Comparison of ENCODE assay signal across 27 cellular contexts in the genomic region with DNA sequence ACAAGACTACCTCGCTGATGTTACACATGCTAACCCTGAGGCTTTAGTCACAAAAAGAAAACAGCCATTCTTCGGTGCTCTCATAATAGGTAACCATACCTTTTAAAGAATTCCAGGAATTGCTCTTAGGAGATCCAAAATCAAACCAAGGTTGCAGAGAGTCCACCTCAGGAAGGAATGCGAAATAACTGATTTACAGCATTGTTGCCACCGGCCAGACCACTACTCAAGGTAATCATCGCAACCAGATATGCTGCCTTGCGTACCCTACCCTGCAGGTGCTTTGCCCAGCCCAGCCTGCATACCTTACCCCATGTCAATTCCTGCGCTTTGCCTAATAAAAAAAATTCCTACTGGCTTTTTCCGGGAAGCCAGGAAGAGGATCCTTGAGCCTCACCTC. TPM values are rescaled to one million over a fixed set of nuclear protein-coding genes. Genes with fewer than 3 reads are reported as not detected.
DNase-seq lines count a peak whose midpoint lies in the region; ATAC-seq, FAIRE-seq and TF ChIP-seq lines count a peak whose summit lies in the region.
"Had no signal": no experiment of that assay in that cellular context is flagged by ENCODE, and none has a peak within 500 bp of the region (broad histone marks: within the 10 kb centered on the region; RNA-seq: fewer than 3 reads in every experiment).

No MANE protein-coding gene starts in this region.

- H4K20me1 ChIP-seq in GM23338 (replicated peaks; ENCODE audit: insufficient read depth): peaks cover 43% of the 10 kb centered on the region

- H3K18ac ChIP-seq in mesenchymal stem cell (ENCODE audit: low read depth in 1 of 2, low read length in 2 of 2): no peak overlapping the region

- H3K4ac ChIP-seq in mesenchymal stem cell (ENCODE audit: low read depth in 1 of 2, low read length in 2 of 2): no peak overlapping the region

- H3K9me3 Mint-ChIP-seq in CD4-positive, alpha-beta T cell: no peaks in the 10 kb centered on the region
- H3K9me3 Mint-ChIP-seq in GM23338: no peaks in the 10 kb centered on the region
- no peaks in the 10 kb centered on the region for H3K9me3 Mint-ChIP-seq in endodermal cell
- H3K9me3 Mint-ChIP-seq: activated B cell treated with CpG ODN at 0.5 μM for 24 hours; activated CD4-positive, alpha-beta memory T cell treated with anti-CD3 and anti-CD28 coated beads, Interleukin-2, amount 10 ng/mL, durations not matched to agents 7 days and 5 days; natural killer cell; stimulated activated naive B cell treated with anti-CD40 and anti-IgM and Interleukin-4, amounts not matched to agents 10 μg/mL and 1 μg/mL and 100 μg/mL, for 72 hours had no signal

- H3K27me3 Mint-ChIP-seq in CD4-positive, alpha-beta T cell: no peaks in the 10 kb centered on the region
- H3K27me3 Mint-ChIP-seq in GM23338 (ENCODE audit: insufficient read depth, low read depth, poor library complexity) (peaks cover 2% of the 10 kb centered on the region), endodermal cell (ENCODE audit: insufficient read depth) (no peaks in the 10 kb centered on the region)
- H3K27me3 Mint-ChIP-seq: activated B cell treated with CpG ODN at 0.5 μM for 24 hours; activated CD4-positive, alpha-beta memory T cell treated with anti-CD3 and anti-CD28 coated beads, Interleukin-2, amount 10 ng/mL, durations not matched to agents 7 days and 5 days; stimulated activated naive B cell treated with anti-CD40 and anti-IgM and Interleukin-4, amounts not matched to agents 10 μg/mL and 1 μg/mL and 100 μg/mL, for 72 hours had no signal

- peaks cover 100% of the 10 kb centered on the region for H3K79me2 ChIP-seq in GM23338 (replicated peaks; ENCODE audit: insufficient read depth)

- no peak for TF ChIP-seq CTCF in CD4-positive, alpha-beta T cell (IDR thresholded peaks at IDR 0.05)
- TF ChIP-seq CTCF in GM23338 (conservative IDR thresholded peaks at IDR 0.05; ENCODE audit: low read depth in 2 of 2) (no peak), endodermal cell (conservative IDR thresholded peaks at IDR 0.05) (no peak)

- no peak for FAIRE-seq in RCC 7860 (lab: Jason Lieb, UNC)

- intact Hi-C loops in CD4-positive, alpha-beta T cell (cut with DNase I, micrococcal nuclease): no loop called here

- peaks cover 73% of the 10 kb centered on the region for H3K36me3 Mint-ChIP-seq in CD4-positive, alpha-beta T cell (ENCODE audit: low read depth)
- H3K36me3 Mint-ChIP-seq in GM23338 (ENCODE audit: low read depth) (peaks cover 44% of the 10 kb centered on the region), endodermal cell (ENCODE audit: low read depth) (peaks cover 45% of the 10 kb centered on the region)

- H4K8ac ChIP-seq in mesenchymal stem cell (ENCODE audit: low read length): peak overlapping the region; percentile 35

- no peaks in the 10 kb centered on the region for H3K9me2 ChIP-seq in GM23338 (ENCODE audit: insufficient read depth)

- no peak overlapping the region for H3K14ac ChIP-seq in mesenchymal stem cell (ENCODE audit: low read length in 2 of 2)

- CTCF ChIA-PET in CD4-positive, alpha-beta T cell (lab: Charles Lee): no interaction called here

- ATAC-seq in CD4-positive, alpha-beta T cell (ENCODE audit: poor library complexity): no peak
- ATAC-seq in GM23338 (peak; percentile 89), HG03139 (IDR thresholded peaks at IDR 0.05; ENCODE audit: unreplicated experiment) (no peak), HG03520 (IDR thresholded peaks at IDR 0.05; ENCODE audit: unreplicated experiment) (no peak)
- ATAC-seq: gastroesophageal sphincter; left cardiac atrium; natural killer cell; stimulated activated naive B cell treated with anti-CD40 and anti-IgM and Interleukin-4, amounts not matched to agents 10 μg/mL and 1 μg/mL and 100 μg/mL, for 72 hours had no signal

- H2BK15ac ChIP-seq in mesenchymal stem cell (ENCODE audit: low read depth, poor library complexity, severe bottlenecking): no peak overlapping the region

- H3K4me1 ChIP-seq in GM23338 (ENCODE audit: insufficient read depth) (peaks cover 27% of the 10 kb centered on the region), endodermal cell (ENCODE audit: control insufficient read depth, insufficient read depth, low read length) (no peaks in the 10 kb centered on the region), mesenchymal stem cell (ENCODE audit: control insufficient read depth, insufficient read depth, low read depth, low read length) (peaks cover 2% of the 10 kb centered on the region)
- H3K4me1 ChIP-seq: colonic mucosa had no signal

- no peak overlapping the region for H2BK5ac ChIP-seq in mesenchymal stem cell (ENCODE audit: low read depth, low read length, poor library complexity, severe bottlenecking)

- H3K9ac ChIP-seq in endodermal cell (ENCODE audit: extremely low read depth, low read length, poor library complexity, severe bottlenecking) (no peak overlapping the region), mesenchymal stem cell (ENCODE audit: low read length) (no peak overlapping the region)

- peak overlapping the region; percentile 61 for H3K27ac Mint-ChIP-seq in CD4-positive, alpha-beta T cell
- no peak overlapping the region for H3K27ac Mint-ChIP-seq in GM23338
- H3K27ac Mint-ChIP-seq in endodermal cell: peak overlapping the region; percentile 58
- H3K27ac Mint-ChIP-seq: activated B cell treated with CpG ODN at 0.5 μM for 24 hours; activated CD4-positive, alpha-beta memory T cell treated with anti-CD3 and anti-CD28 coated beads, Interleukin-2, amount 10 ng/mL, durations not matched to agents 7 days and 5 days; stimulated activated naive B cell treated with anti-CD40 and anti-IgM and Interleukin-4, amounts not matched to agents 10 μg/mL and 1 μg/mL and 100 μg/mL, for 72 hours had no signal

- DNase-seq in CD4-positive, alpha-beta T cell: no peak
- DNase-seq in GM23338 (ENCODE audit: low spot score): peak; percentile 69
- DNase-seq in endodermal cell: peak; percentile 49
- no peak for DNase-seq in mesenchymal stem cell
- no peak for DNase-seq in RCC 7860 (ENCODE audit: low spot score)
- DNase-seq: activated B cell treated with CpG ODN at 0.5 μM for 24 hours; activated CD4-positive, alpha-beta memory T cell treated with anti-CD3 and anti-CD28 coated beads, Interleukin-2, amount 10 ng/mL, durations not matched to agents 7 days and 5 days; activated naive CD4-positive, alpha-beta T cell; amygdala; colonic mucosa; GF-D8; left cardiac atrium; midbrain; natural killer cell; NCI-H1048; NCI-H1694 treated with DMSO at 0.1 percent for 48 hours; NCI-H2171 treated with DMSO at 0.1 percent for 48 hours; NCI-H524 treated with DMSO at 0.1 percent for 48 hours; NK-92 treated with Interleukin-12 subunit alpha and Interleukin-12 subunit beta, amount 100 ng/mL, for 24 hours; SHP77 treated with DMSO at 0.1 percent for 48 hours; spleen; stimulated activated CD4-positive, alpha-beta T cell treated with anti-CD3 and anti-CD28 coated beads, Interleukin-4, amount 100 ng/mL, for 1 hour; stimulated activated naive B cell treated with anti-CD40 and anti-IgM and Interleukin-4, amounts not matched to agents 10 μg/mL and 1 μg/mL and 100 μg/mL, for 72 hours; SW 1271 had no signal

- H2AK5ac ChIP-seq in mesenchymal stem cell (ENCODE audit: low read length, severe bottlenecking): no peak overlapping the region

- no peak overlapping the region for H3K27ac ChIP-seq in CD4-positive, alpha-beta T cell (ENCODE audit: low read depth, low read length)
- H3K27ac ChIP-seq in GM23338 (ENCODE audit: low read depth) (0 out of 2 replicates have a peak overlapping the region, but pooled peaks have one; percentile 33), endodermal cell (ENCODE audit: low read depth, low read length) (no peak overlapping the region), mesenchymal stem cell (ENCODE audit: low read length, poor library complexity, severe bottlenecking) (no peak overlapping the region)
- H3K27ac ChIP-seq: colonic mucosa, gastroesophageal sphincter, spleen had no signal

- H3K4me2 ChIP-seq in GM23338 (peak overlapping the region; percentile 41; the same call in 1 of the 2 replicates), mesenchymal stem cell (ENCODE audit: low read length, poor library complexity, severe bottlenecking) (no peak overlapping the region)

- H3K4me3 ChIP-seq in GM23338: no peak overlapping the region
- H3K4me3 ChIP-seq in endodermal cell (ENCODE audit: low read length): no peak overlapping the region
- no peak overlapping the region for H3K4me3 ChIP-seq in mesenchymal stem cell (ENCODE audit: insufficient read depth in 1 of 2, low read depth in 1 of 2, low read length in 2 of 2)
- H3K4me3 ChIP-seq: colonic mucosa, gastroesophageal sphincter, spleen had no signal

- H3K4me1 Mint-ChIP-seq in CD4-positive, alpha-beta T cell (ENCODE audit: low read depth): peaks cover 83% of the 10 kb centered on the region
- H3K4me1 Mint-ChIP-seq in GM23338 (peaks cover 47% of the 10 kb centered on the region), endodermal cell (peaks cover 17% of the 10 kb centered on the region)

- H2AFZ ChIP-seq in GM23338 (no peak overlapping the region), mesenchymal stem cell (ENCODE audit: low read depth, low read length) (no peak overlapping the region)

- H3K36me3 ChIP-seq in GM23338 (ENCODE audit: insufficient read depth) (peaks cover 7% of the 10 kb centered on the region), endodermal cell (ENCODE audit: control insufficient read depth, insufficient read depth, low read length) (peaks cover 67% of the 10 kb centered on the region), mesenchymal stem cell (ENCODE audit: control insufficient read depth in 1 of 2, insufficient read depth in 2 of 2, low read depth in 1 of 2, low read length in 2 of 2) (peaks cover 4 to 44% of the 10 kb centered on the region in 2 experiments)
- H3K36me3 ChIP-seq: colonic mucosa had no signal

- no peaks in the 10 kb centered on the region for H3K27me3 ChIP-seq in CD4-positive, alpha-beta T cell (ENCODE audit: control insufficient read depth, insufficient read depth, low read length)
- H3K27me3 ChIP-seq in GM23338 (ENCODE audit: insufficient read depth) (no peaks in the 10 kb centered on the region), endodermal cell (ENCODE audit: control insufficient read depth, insufficient read depth, low read length, poor library complexity, severe bottlenecking) (no peaks in the 10 kb centered on the region), mesenchymal stem cell (ENCODE audit: control insufficient read depth in 1 of 2, insufficient read depth in 1 of 2, low read length in 2 of 2) (no peaks in the 10 kb centered on the region)
- H3K27me3 ChIP-seq: colonic mucosa, gastroesophageal sphincter, spleen had no signal

- H3K79me1 ChIP-seq in mesenchymal stem cell (replicated peaks; ENCODE audit: low read length, poor library complexity, severe bottlenecking): peaks cover 8% of the 10 kb centered on the region

- no peak overlapping the region for H4K91ac ChIP-seq in mesenchymal stem cell (ENCODE audit: low read length)

- no peak overlapping the region for H2BK12ac ChIP-seq in mesenchymal stem cell (ENCODE audit: low read length in 2 of 2)

- no peak overlapping the region for H2BK120ac ChIP-seq in mesenchymal stem cell (ENCODE audit: low read depth, low read length)

- H3K9me3 ChIP-seq in CD4-positive, alpha-beta T cell (ENCODE audit: control insufficient read depth, low read length): no peaks in the 10 kb centered on the region
- H3K9me3 ChIP-seq in endodermal cell (ENCODE audit: control insufficient read depth, low read length): no peaks in the 10 kb centered on the region
- H3K9me3 ChIP-seq in mesenchymal stem cell (ENCODE audit: control insufficient read depth, low read length): no peaks in the 10 kb centered on the region
- H3K9me3 ChIP-seq: colonic mucosa, gastroesophageal sphincter, spleen had no signal

- H3K4me3 Mint-ChIP-seq in CD4-positive, alpha-beta T cell: no peak overlapping the region
- H3K4me3 Mint-ChIP-seq in GM23338 (no peak overlapping the region; the same call in 2 of the 3 replicates), endodermal cell (no peak overlapping the region)
- H3K4me3 Mint-ChIP-seq: activated B cell treated with CpG ODN at 0.5 μM for 24 hours; activated CD4-positive, alpha-beta memory T cell treated with anti-CD3 and anti-CD28 coated beads, Interleukin-2, amount 10 ng/mL, durations not matched to agents 7 days and 5 days; natural killer cell; stimulated activated naive B cell treated with anti-CD40 and anti-IgM and Interleukin-4, amounts not matched to agents 10 μg/mL and 1 μg/mL and 100 μg/mL, for 72 hours had no signal

- 94 to 95% methylated on average over 6 to 8 of the region's 8 CpGs for WGBS in endodermal cell (ENCODE audit: insufficient coverage in 1 of 2, insufficient read length in 1 of 2), 2 experiments
- 95% methylated on average over 8 of the region's 8 CpGs for WGBS in mesenchymal stem cell

- POLR2A ChIA-PET in CD4-positive, alpha-beta T cell (lab: Charles Lee): no interaction called here

- H3K23ac ChIP-seq in mesenchymal stem cell (ENCODE audit: low read length in 2 of 2): no peak overlapping the region

- no peaks in the 10 kb centered on the region for H3F3A ChIP-seq in GM23338 (replicated peaks; ENCODE audit: low read depth)

RNA-seq across cellular contexts. Expression of a gene that starts 27.0 kb away (rescaled TPM):
- total RNA-seq in CD4-positive, alpha-beta T cell: 10 to 100 TPM; 58.3 to 61.0 TPM
- total RNA-seq in GM23338 (2014; rRNA removed; shearing (Covaris generic)): 88.4 and 89.6 TPM in 2 replicates
- polyA plus RNA-seq in GM23338 (2016; fragmentation: Nextera tagmentation; extraction: Ambion mirVana): 22.0 and 23.8 TPM in 2 replicates
- total RNA-seq in endodermal cell: 10 to 100 TPM; 58.9 to 69.6 TPM
- 55.4 TPM for polyA plus RNA-seq in endodermal cell (2013, experiment 1 of 2)
- polyA plus RNA-seq in endodermal cell (2013, experiment 2 of 2): 54.9 TPM
- 18.9 TPM for polyA plus RNA-seq in mesenchymal stem cell (2013, experiment 1 of 2)
- 18.9 TPM for polyA plus RNA-seq in mesenchymal stem cell (2013, experiment 2 of 2)

Comparison
In these comparisons a context has a peak if more than half of its experiments do, and no peak if none do; other contexts are left out.
1. DNase-seq: peak in GM23338 (single experiment) and endodermal cell (single experiment); none in CD4-positive, alpha-beta T cell (0 of 10), mesenchymal stem cell (single experiment) and RCC 7860 (single experiment).